In the genomic region with DNA sequence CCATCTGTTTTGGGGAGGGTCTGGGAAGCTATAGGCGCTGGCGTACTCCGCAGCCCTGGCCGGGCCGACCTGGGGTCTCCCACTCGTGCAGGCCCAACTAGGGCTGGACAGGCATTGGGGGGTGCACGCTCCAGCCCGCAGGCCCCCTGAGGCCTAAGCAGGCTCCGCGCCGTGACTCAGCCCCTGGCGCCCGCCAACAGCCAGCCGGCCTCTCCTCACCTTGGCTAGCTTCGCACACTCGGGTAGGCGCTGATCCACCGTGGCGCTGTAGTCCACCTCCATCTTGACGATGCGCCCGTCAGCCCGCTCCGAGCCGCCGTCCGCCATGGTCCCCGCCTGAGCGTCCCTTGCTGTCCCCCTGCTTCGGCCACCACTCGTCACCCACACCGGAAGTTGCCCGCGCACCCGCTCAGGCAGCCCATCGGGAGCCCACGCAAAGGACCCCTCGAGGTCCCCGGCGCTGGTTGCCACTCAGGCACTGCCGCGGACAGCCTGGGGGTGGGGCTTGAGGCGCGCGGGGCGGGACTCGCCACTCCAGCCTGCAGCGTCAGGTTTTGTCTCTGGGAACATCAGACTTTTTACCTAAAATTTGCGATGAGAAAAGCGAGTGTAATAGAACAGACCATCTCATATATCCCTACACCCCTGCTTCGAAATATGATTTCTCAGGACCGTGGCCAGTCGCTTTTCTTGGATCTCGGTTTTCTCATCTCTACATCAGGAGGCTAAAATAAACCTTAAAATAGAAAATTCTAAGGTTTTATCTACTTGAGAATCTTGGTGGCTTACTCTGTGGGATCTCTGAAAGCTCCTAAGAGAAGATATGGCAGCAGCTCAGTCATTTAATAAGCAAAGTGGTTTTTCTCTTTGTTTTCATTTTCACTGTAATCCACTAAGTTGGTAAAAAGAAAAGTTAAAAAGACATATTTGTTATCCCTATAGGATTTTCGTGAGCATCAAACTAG, we compare ENCODE assay signal across 8 cellular contexts. TPM values are rescaled to one million over a fixed set of nuclear protein-coding genes. Genes with fewer than 3 reads are reported as not detected.
DNase-seq lines count a peak whose midpoint lies in the region; ATAC-seq and TF ChIP-seq lines count a peak whose summit lies in the region.

PSMD12 (minus strand) TSS at position 385 of the 965 bp plus-strand sequence; CDS start at position 327, 58 bp downstream.

- H3K27me3 ChIP-seq in kidney epithelial cell (ENCODE audit: control insufficient read depth, insufficient read depth, low read length): no peaks in the 10 kb centered on the region

- ATAC-seq in GM19035 (IDR thresholded peaks at IDR 0.05; ENCODE audit: unreplicated experiment) (peak; percentile 90), HG03280 (IDR thresholded peaks at IDR 0.05; ENCODE audit: unreplicated experiment) (peak; percentile 80)

- H3K36me3 ChIP-seq in kidney epithelial cell (ENCODE audit: control insufficient read depth, insufficient read depth, low read length): no peaks in the 10 kb centered on the region

- peak within 1 kb of the TSS; percentile 99 for H3K4me3 ChIP-seq in kidney epithelial cell (ENCODE audit: low read depth, low read length)

- DNase-seq in AML-193 (lab: John Stamatoyannopoulos, UW): peak; percentile 84 to 86
- DNase-seq in NCI-H446 (lab: John Stamatoyannopoulos, UW): peak; percentile 48 to 93
- DNase-seq in activated CD4-positive, CD25-positive, alpha-beta regulatory T cell treated with anti-CD3 and anti-CD28 coated beads, Interleukin-2, amount 50 U/mL, for 72 hours: peak; percentile 97
- peak; percentile 65 to 89 for DNase-seq in cerebellar nuclear complex (lab: John Stamatoyannopoulos, UW)
- DNase-seq in kidney epithelial cell (ENCODE audit: low read depth): no peak
- DNase-seq in stimulated activated CD4-positive, alpha-beta T cell treated with anti-CD3 and anti-CD28 coated beads, Interleukin-15, amount 100 ng/mL, for 48 hours (ENCODE audit: low read depth in 2 of 2): peak; percentile 88 to 90

- TF ChIP-seq CTCF in kidney epithelial cell (IDR thresholded peaks at IDR 0.05; ENCODE audit: insufficient read depth, low read length, poor library complexity, severe bottlenecking): peak; percentile 1

RNA-seq across cellular contexts. Expression of gene PSMD12, which starts in this region (rescaled TPM):
- total RNA-seq in kidney epithelial cell: 24.3 and 36.5 TPM in 2 replicates
